In genomic region chr1:149740152-149740581, GRCh38 we compare ENCODE assay signal across 8 cellular contexts. TPM values are rescaled to one million over a fixed set of nuclear protein-coding genes. Genes with fewer than 3 reads are reported as not detected.
A peak's percentile ranks its signal among the peaks of the same experiment; 100 is the strongest.
DNase-seq lines count a peak whose midpoint lies in the region; ATAC-seq and TF ChIP-seq lines count a peak whose summit lies in the region.
"Not testable (repeated sequence)": the region's sequence is repeated elsewhere in the genome, so short reads cannot be mapped to it uniquely, and the experiment has no call there.

No MANE protein-coding gene starts in this region.

- not testable (repeated sequence) for H3K27me3 ChIP-seq in testis

- H3K4me3 Mint-ChIP-seq in activated CD4-positive, alpha-beta T cell treated with anti-CD3 and anti-CD28 coated beads, Interleukin-2, amount 10 ng/mL, durations not matched to agents 24 days and 14 days = peak overlapping the region; percentile 38

- not testable (repeated sequence) for H3K4me1 Mint-ChIP-seq in activated CD4-positive, alpha-beta T cell treated with anti-CD3 and anti-CD28 coated beads, Interleukin-2, amount 10 ng/mL, durations not matched to agents 24 days and 14 days

- not testable (repeated sequence) for H3K36me3 ChIP-seq in testis (ENCODE audit: low read depth, missing control alignments)

- peak overlapping the region; percentile 71 for H3K27ac Mint-ChIP-seq in activated CD4-positive, alpha-beta T cell treated with anti-CD3 and anti-CD28 coated beads, Interleukin-2, amount 10 ng/mL, durations not matched to agents 24 days and 14 days
- peak overlapping the region; percentile 88 to 97 for H3K27ac Mint-ChIP-seq in activated naive CD4-positive, alpha-beta T cell treated with anti-CD3 and anti-CD28 coated beads, Interleukin-2, amount 50 U/mL, for 72 hours

- H3K27me3 Mint-ChIP-seq in activated CD4-positive, alpha-beta T cell treated with anti-CD3 and anti-CD28 coated beads, Interleukin-2, amount 10 ng/mL, durations not matched to agents 24 days and 14 days = not testable (repeated sequence)

- not testable (repeated sequence) for H3K36me3 Mint-ChIP-seq in activated CD4-positive, alpha-beta T cell treated with anti-CD3 and anti-CD28 coated beads, Interleukin-2, amount 10 ng/mL, durations not matched to agents 24 days and 14 days (ENCODE audit: low read depth); activated naive CD4-positive, alpha-beta T cell treated with anti-CD3 and anti-CD28 coated beads, Interleukin-2, amount 50 U/mL, for 72 hours

- H3K27ac ChIP-seq in testis = not testable (repeated sequence)

- peak; percentile 39 for ATAC-seq in GM18508 (IDR thresholded peaks at IDR 0.05; ENCODE audit: insufficient read depth, unreplicated experiment)
- peak; percentile 90 to 95 for ATAC-seq in activated naive CD4-positive, alpha-beta T cell treated with anti-CD3 and anti-CD28 coated beads, Interleukin-2, amount 50 U/mL, for 72 hours

- intact Hi-C loops in activated CD4-positive, alpha-beta T cell treated with anti-CD3 and anti-CD28 coated beads, Interleukin-2, amount 10 ng/mL, durations not matched to agents 24 days and 14 days (cut with micrococcal nuclease); testis (cut with DNase I; ENCODE audit: low total_unique reads): not testable (repeated sequence)

- not testable (repeated sequence) for H3K9me3 ChIP-seq in testis

- TF ChIP-seq CTCF in fibroblast of mammary gland (conservative IDR thresholded peaks at IDR 0.05; ENCODE audit: control insufficient read depth, insufficient read depth, low read depth, low read length); testis (IDR thresholded peaks at IDR 0.05): not testable (repeated sequence)

- H3K4me1 ChIP-seq in testis = not testable (repeated sequence)

- peak; percentile 41 for DNase-seq in NCI-H460 (ENCODE audit: extremely low read depth, low read depth)
- DNase-seq in activated CD4-positive, alpha-beta T cell treated with anti-CD3 and anti-CD28 coated beads, Interleukin-2, amount 10 ng/mL, durations not matched to agents 24 days and 14 days = peak; percentile 76
- DNase-seq in activated naive CD4-positive, alpha-beta T cell treated with anti-CD3 and anti-CD28 coated beads, Interleukin-2, amount 50 U/mL, for 72 hours (ENCODE audit: low spot score in 2 of 2) = peak; percentile 63 to 73
- DNase-seq in fibroblast of mammary gland (ENCODE audit: low read depth) = peak; percentile 37
- peak; percentile 23 for DNase-seq in medulla oblongata (ENCODE audit: extremely low spot score)
- peak; percentile 49 to 63 (median 57) for DNase-seq in stimulated activated CD4-positive, alpha-beta T cell treated with anti-CD3 and anti-CD28 coated beads, Interleukin-12 subunit alpha, Interleukin-12 subunit beta, amount 100 ng/mL, for 48 hours (ENCODE audit: low read depth in 2 of 3, low spot score in 1 of 3)
- peak; percentile 17 for DNase-seq in testis

- peak overlapping the region; percentile 0 for H3K4me3 ChIP-seq in fibroblast of mammary gland (ENCODE audit: control insufficient read depth, low read depth, low read length)
- H3K4me3 ChIP-seq in testis = not testable (repeated sequence)

- TF ChIP-seq POLR2A in testis (IDR thresholded peaks at IDR 0.05) = not testable (repeated sequence)

- H3K9me3 Mint-ChIP-seq in activated CD4-positive, alpha-beta T cell treated with anti-CD3 and anti-CD28 coated beads, Interleukin-2, amount 10 ng/mL, durations not matched to agents 24 days and 14 days; activated naive CD4-positive, alpha-beta T cell treated with anti-CD3 and anti-CD28 coated beads, Interleukin-2, amount 50 U/mL, for 72 hours: not testable (repeated sequence)

- 10 to 14% methylated on average over 14 to 26 of the region's 26 CpGs for WGBS in testis, 2 donors

RNA-seq across cellular contexts. Expression of gene FCGR1A, which starts 42.3 kb away (rescaled TPM):
- total RNA-seq in NCI-H460 (2014; rRNA removed; shearing (Covaris generic)) = not detected in 2 replicates
- not detected in 2 replicates for polyA plus RNA-seq in NCI-H460 (2014; cell fraction: nucleus; rRNA removed)
- total RNA-seq in activated CD4-positive, alpha-beta T cell treated with anti-CD3 and anti-CD28 coated beads, Interleukin-2, amount 10 ng/mL, durations not matched to agents 24 days and 14 days = not detected in 2 replicates
- total RNA-seq in activated naive CD4-positive, alpha-beta T cell treated with anti-CD3 and anti-CD28 coated beads, Interleukin-2, amount 50 U/mL, for 72 hours = not detected
- 1 to 10 TPM; 5.6 to 8.7 TPM for total RNA-seq in testis
- 8.7 TPM for polyA plus RNA-seq in testis (ENCODE audit: insufficient read depth, low read depth, low replicate concordance)

Comparison
In these comparisons a context has a peak if more than half of its experiments do, and no peak if none do; other contexts are left out.
1. DNase-seq: peak in every context shown above with its lines; median percentile 76 in activated CD4-positive, alpha-beta T cell treated with anti-CD3 and anti-CD28 coated beads, Interleukin-2, amount 10 ng/mL, durations not matched to agents 24 days and 14 days; 68 in activated naive CD4-positive, alpha-beta T cell treated with anti-CD3 and anti-CD28 coated beads, Interleukin-2, amount 50 U/mL, for 72 hours; 57 in stimulated activated CD4-positive, alpha-beta T cell treated with anti-CD3 and anti-CD28 coated beads, Interleukin-12 subunit alpha, Interleukin-12 subunit beta, amount 100 ng/mL, for 48 hours; 41 in NCI-H460; 37 in fibroblast of mammary gland; 23 in medulla oblongata; 17 in testis.